14 cellular contexts compared by ENCODE assay signal in the genomic region with DNA sequence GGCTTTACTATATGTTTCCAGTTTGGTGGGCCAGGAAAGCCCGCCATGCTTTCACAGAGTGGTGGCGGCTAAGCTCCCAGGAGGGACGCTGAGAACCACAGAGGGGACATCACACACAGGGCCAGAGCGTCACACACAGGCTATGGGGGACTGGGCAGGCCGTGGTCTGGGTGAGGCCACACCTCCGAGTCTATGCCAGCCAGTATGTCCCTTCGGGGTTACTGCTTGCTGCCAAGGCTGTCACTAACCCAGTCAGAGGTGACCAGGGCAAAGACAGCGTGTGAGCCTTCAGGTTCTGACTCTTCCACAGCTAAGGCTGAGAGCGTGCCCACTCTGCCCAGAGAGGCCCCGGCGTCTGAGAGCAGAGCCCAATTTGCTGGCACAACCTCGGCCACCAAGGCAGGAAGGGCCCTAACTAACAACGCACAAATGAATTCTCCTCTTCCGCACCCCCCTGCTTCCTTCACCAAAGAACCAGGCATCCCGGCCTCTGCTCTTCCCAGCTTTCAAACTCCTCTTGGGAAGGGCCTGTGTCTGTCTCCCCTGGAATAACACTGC. TPM values are rescaled to one million over a fixed set of nuclear protein-coding genes. Genes with fewer than 3 reads are reported as not detected.
A peak's percentile ranks its signal among the peaks of the same experiment; 100 is the strongest.
DNase-seq lines count a peak whose midpoint lies in the region; ATAC-seq and TF ChIP-seq lines count a peak whose summit lies in the region.
"Had no signal": no experiment of that assay in that cellular context is flagged by ENCODE, and none has a peak within 500 bp of the region (broad histone marks: within the 10 kb centered on the region; RNA-seq: fewer than 3 reads in every experiment).

No MANE protein-coding gene starts in this region.

- WGBS in adrenal gland, 4 donors, result 81 to 91% (median 84%) methylated on average over 9 to 15 of the region's 15 CpGs

- H3K36me3 ChIP-seq in CD4-positive, alpha-beta memory T cell (ENCODE audit: insufficient read depth, low read length), result peaks cover 18% of the 10 kb centered on the region
- peaks cover 8% of the 10 kb centered on the region; the same call in 1 of the 2 replicates for H3K36me3 ChIP-seq in PC-3 (ENCODE audit: low read depth, low read length)
- H3K36me3 ChIP-seq in rectal smooth muscle tissue (ENCODE audit: control insufficient read depth, insufficient read depth, low read length), result no peaks in the 10 kb centered on the region
- no peaks in the 10 kb centered on the region for H3K36me3 ChIP-seq in adrenal gland (replicated peaks in 1 of 2)

- peaks cover 13% of the 10 kb centered on the region for H3F3A ChIP-seq in PC-3 (ENCODE audit: low read length, unreplicated experiment)

- TF ChIP-seq CTCF in PC-3 (conservative IDR thresholded peaks at IDR 0.05; ENCODE audit: low read depth, low read length), result no peak
- no peak for TF ChIP-seq CTCF in adrenal gland (IDR thresholded peaks at IDR 0.05)

- no peak for ATAC-seq in PC-3
- peak; percentile 42 for ATAC-seq in Right ventricle myocardium superior (ENCODE audit: poor library complexity)

- DNase-seq in CD4-positive, alpha-beta memory T cell, result no peak
- DNase-seq in PC-3 (no peak), Right ventricle myocardium superior (no peak), cerebellar nuclear complex (lab: John Stamatoyannopoulos, UW) (no peak), adrenal gland (no peak)
- DNase-seq in activated CD4-positive, CD25-positive, alpha-beta regulatory T cell treated with anti-CD3 and anti-CD28 coated beads, Interleukin-2, amount 50 U/mL, for 72 hours, result no peak
- DNase-seq: dermis blood vessel endothelial cell, DMS79 treated with DMSO at 0.1 percent for 48 hours, erythroblast, Karpas-422, NCI-H1694, WERI-Rb-1 had no signal

- H2AFZ ChIP-seq in PC-3 (ENCODE audit: low read length), result no peak overlapping the region

- no peaks in the 10 kb centered on the region for H3K9me3 Mint-ChIP-seq in CD4-positive, alpha-beta memory T cell

- peak overlapping the region in 5 of 7 donors; percentile 47 to 96 (median 88) for H3K27ac Mint-ChIP-seq in CD4-positive, alpha-beta memory T cell

- no peaks in the 10 kb centered on the region for H3K27me3 ChIP-seq in CD4-positive, alpha-beta memory T cell (ENCODE audit: insufficient read depth, low read length)
- no peaks in the 10 kb centered on the region for H3K27me3 ChIP-seq in PC-3 (ENCODE audit: low read length)
- no peaks in the 10 kb centered on the region for H3K27me3 ChIP-seq in rectal smooth muscle tissue (ENCODE audit: control insufficient read depth, insufficient read depth, low read length)
- no peaks in the 10 kb centered on the region for H3K27me3 ChIP-seq in adrenal gland

- no peak overlapping the region for H3K4me3 ChIP-seq in CD4-positive, alpha-beta memory T cell (ENCODE audit: low read length in 2 of 2)
- H3K4me3 ChIP-seq in PC-3 (ENCODE audit: low read length), result no peak overlapping the region; the same call in 1 of the 2 replicates
- H3K4me3 ChIP-seq in rectal smooth muscle tissue (ENCODE audit: low read length), result no peak overlapping the region
- H3K4me3 ChIP-seq in adrenal gland, result no peak overlapping the region

- TF ChIP-seq POLR2A in adrenal gland (IDR thresholded peaks at IDR 0.05), result no peak

- peaks cover 28% of the 10 kb centered on the region for H3K4me1 ChIP-seq in CD4-positive, alpha-beta memory T cell (ENCODE audit: insufficient read depth, low read length)
- peaks cover 25% of the 10 kb centered on the region for H3K4me1 ChIP-seq in PC-3 (ENCODE audit: insufficient read depth, low read length)
- H3K4me1 ChIP-seq in rectal smooth muscle tissue (ENCODE audit: control insufficient read depth, insufficient read depth, low read length), result peaks cover 42% of the 10 kb centered on the region
- H3K4me1 ChIP-seq in adrenal gland (replicated peaks in 1 of 2), result peaks cover 29 to 44% of the 10 kb centered on the region in 2 donors

- peaks cover 36% of the 10 kb centered on the region for H3K79me2 ChIP-seq in PC-3 (ENCODE audit: low read length)

- intact Hi-C loops in CD4-positive, alpha-beta memory T cell (cut with micrococcal nuclease), result no loop called here
- intact Hi-C loops in PC-3 (cut with micrococcal nuclease), result no loop called here
- intact Hi-C loops in Right ventricle myocardium superior (cut with DNase I), result no loop called here
- intact Hi-C loops in adrenal gland (cut with DNase I), result loop anchor here in 1 of 2 donors (10.0 kb wide), 1 partner anchor 58 kb away; no protein-coding TSS in a partner anchor

- peak overlapping the region; percentile 99 for H3K4me2 ChIP-seq in PC-3 (ENCODE audit: low read length)

- POLR2A ChIA-PET in CD4-positive, alpha-beta memory T cell (lab: Charles Lee; ENCODE audit: partially characterized antibody), result interaction anchor here (1.0 to 9.2 kb wide), 2 partner anchors 23 to 48 kb away, joined by 3 to 131 read pairs; no protein-coding TSS in a partner anchor
- POLR2A ChIA-PET in PC-3 (lab: Charles Lee; ENCODE audit: unreplicated experiment), result no interaction called here

- H3K27ac ChIP-seq in CD4-positive, alpha-beta memory T cell (ENCODE audit: low read depth, low read length), result no peak overlapping the region
- H3K27ac ChIP-seq in PC-3 (ENCODE audit: low read length) (no peak overlapping the region), rectal smooth muscle tissue (ENCODE audit: low read depth, low read length) (peak overlapping the region; percentile 91), adrenal gland (peak overlapping the region in 1 of 5 donors; percentile 64)
- H3K27ac ChIP-seq: WERI-Rb-1 had no signal

- no peaks in the 10 kb centered on the region for H3K9me2 ChIP-seq in PC-3 (replicated peaks; ENCODE audit: low read length)

- peaks cover 17 to 50% (median 31%) of the 10 kb centered on the region in 4 donors for H3K4me1 Mint-ChIP-seq in CD4-positive, alpha-beta memory T cell

- BruUV-seq in PC-3 (replicated peaks; lab: Mats Ljungman, UMichigan), result no TSS peak

- no peak overlapping the region for H3K9ac ChIP-seq in PC-3 (ENCODE audit: low read length)
- H3K9ac ChIP-seq in rectal smooth muscle tissue (ENCODE audit: low read length), result peak overlapping the region; percentile 5

- no peaks in the 10 kb centered on the region for H4K20me1 ChIP-seq in PC-3 (ENCODE audit: low read length)

- H3K4me3 Mint-ChIP-seq in CD4-positive, alpha-beta memory T cell, result peak overlapping the region in 7 of 8 donors; percentile 1 to 92 (median 52)

- peaks cover 25 to 27% of the 10 kb centered on the region in 2 donors for H3K36me3 Mint-ChIP-seq in CD4-positive, alpha-beta memory T cell

- H3K27me3 Mint-ChIP-seq in CD4-positive, alpha-beta memory T cell, result no peaks in the 10 kb centered on the region

- CTCF ChIA-PET in CD4-positive, alpha-beta memory T cell (lab: Charles Lee; ENCODE audit: partially characterized antibody), result no interaction called here
- CTCF ChIA-PET in PC-3 (lab: Charles Lee), result no interaction called here

- H3K9me3 ChIP-seq in CD4-positive, alpha-beta memory T cell (ENCODE audit: control insufficient read depth in 1 of 2, low read length in 2 of 2), result no peaks in the 10 kb centered on the region
- H3K9me3 ChIP-seq in PC-3 (ENCODE audit: low read length) (no peaks in the 10 kb centered on the region), adrenal gland (replicated peaks in 1 of 3) (no peaks in the 10 kb centered on the region)

RNA-seq across cellular contexts. Expression of gene PLD6, which starts 2.9 kb away (rescaled TPM):
- total RNA-seq in CD4-positive, alpha-beta memory T cell, result 10 to 100 TPM; 12.8 to 13.9 TPM
- polyA plus RNA-seq in CD4-positive, alpha-beta memory T cell, result 10 to 100 TPM; 18.4 to 26.6 TPM
- total RNA-seq in PC-3 (2014; rRNA removed) (11.6 and 18.0 TPM in 2 replicates), Right ventricle myocardium superior (10.2 TPM), adrenal gland (10 to 100 TPM in 1 of 8 donors, 1 to 10 TPM in 7; 1.9 to 14.2 (median 3.7) TPM)
- polyA plus RNA-seq in adrenal gland, result 1 to 10 TPM; 3.1 to 5.1 (median 3.1) TPM
- total RNA-seq: OCI-LY7 had no signal

RNA-seq across cellular contexts. Expression of gene FLCN, which starts 33.7 kb away (rescaled TPM):
- 10 to 100 TPM; 94.4 to 95.0 TPM for total RNA-seq in CD4-positive, alpha-beta memory T cell
- polyA plus RNA-seq in CD4-positive, alpha-beta memory T cell, result 1 to 10 TPM; 2.4 to 5.2 TPM
- 30.6 and 30.8 TPM in 2 replicates for total RNA-seq in PC-3 (2014; rRNA removed)
- 52.3 TPM for total RNA-seq in Right ventricle myocardium superior
- total RNA-seq in adrenal gland, result 100 to 1,000 TPM in 1 of 8 donors, 10 to 100 TPM in 7; 27.2 to 101 (median 40.0) TPM
- 10 to 100 TPM; 10.2 to 45.5 (median 11.9) TPM for polyA plus RNA-seq in adrenal gland
